2 cellular contexts compared by ENCODE assay signal in genomic region chr1:26361605-26362122, GRCh38.
TF ChIP-seq lines count a peak whose summit lies in the region.

No MANE protein-coding gene starts in this region.

TF ChIP-seq in SK-N-SH, 30 proteins besides CTCF, POLR2A, EP300 and RAD21 (continued from another document):
- TF ChIP-seq RFX5 (IDR thresholded peaks at IDR 0.05; ENCODE audit: low read length) (no peak), NFIC (IDR thresholded peaks at IDR 0.05; ENCODE audit: borderline replicate concordance) (no peak), USF1 (IDR thresholded peaks at IDR 0.05; ENCODE audit: borderline replicate concordance, low read depth) (no peak), FOXJ3 (CRISPR knock-in tag; IDR thresholded peaks at IDR 0.05) (no peak), ZBTB33 (IDR thresholded peaks at IDR 0.05; ENCODE audit: borderline replicate concordance, low read depth) (no peak), NRF1 (IDR thresholded peaks at IDR 0.05; ENCODE audit: low read depth, low read length) (no peak), SMC3 (IDR thresholded peaks at IDR 0.05; ENCODE audit: low read depth, low read length) (no peak), ELF1 (IDR thresholded peaks at IDR 0.05) (no peak), PBX3 (IDR thresholded peaks at IDR 0.05) (no peak), MXI1 (IDR thresholded peaks at IDR 0.05; ENCODE audit: low read depth, low read length) (no peak), GATA2 (CRISPR knock-in tag; IDR thresholded peaks at IDR 0.05) (no peak)

TF ChIP-seq in SK-N-SH treated with all-trans-retinoic acid at 6 μM for 48 hours, 23 proteins besides CTCF, POLR2A, EP300 and RAD21 (continued from another document):
- TF ChIP-seq ZFP3 (CRISPR knock-in tag; IDR thresholded peaks at IDR 0.05) (no peak), POU6F1 (CRISPR knock-in tag; IDR thresholded peaks at IDR 0.05; ENCODE audit: borderline replicate concordance, low read depth) (no peak), GLIS3 (CRISPR knock-in tag; IDR thresholded peaks at IDR 0.05) (no peak)
